19 cellular contexts compared by ENCODE assay signal in the genomic region with DNA sequence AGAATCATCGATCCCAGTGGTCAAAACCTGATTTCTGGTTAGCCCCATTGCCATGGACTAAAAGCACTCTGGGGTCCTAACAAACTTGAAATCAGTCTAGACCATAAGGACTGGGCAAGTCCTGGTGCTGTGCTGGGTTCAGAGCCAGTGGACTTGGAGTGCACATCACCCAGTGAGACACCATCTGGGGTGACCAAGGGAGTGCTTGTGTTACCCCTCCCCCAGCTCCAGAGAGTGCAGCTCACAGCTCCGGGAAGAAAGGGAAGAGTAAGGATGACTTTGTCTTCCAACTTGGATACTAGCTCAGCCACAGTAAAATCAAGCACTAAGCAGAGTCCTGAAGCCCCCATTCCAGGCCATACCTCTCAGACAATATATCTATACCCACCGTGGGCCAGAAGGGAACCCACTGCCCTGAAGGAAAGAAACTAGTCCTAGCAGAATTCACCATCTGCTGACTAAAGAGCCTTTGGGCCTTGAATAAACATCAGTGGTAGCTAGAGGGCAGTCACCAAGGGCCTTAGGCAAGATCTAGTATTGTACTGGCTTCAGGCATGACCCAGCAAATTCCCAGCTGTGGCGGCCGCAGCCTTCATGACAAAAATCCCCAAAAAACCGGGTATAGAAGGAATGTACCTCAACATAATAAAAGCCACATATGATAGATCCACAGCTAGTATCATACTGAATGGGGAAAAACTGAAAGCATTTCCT.
"Had no signal": no experiment of that assay in that cellular context is flagged by ENCODE, and none has a peak within 500 bp of the region (broad histone marks: within the 10 kb centered on the region; RNA-seq: fewer than 3 reads in every experiment).

No MANE protein-coding gene starts in this region.

- DNase-seq: activated CD4-positive, alpha-beta memory T cell treated with anti-CD3 and anti-CD28 coated beads, Interleukin-2, amount 10 ng/mL, durations not matched to agents 7 days and 5 days; activated CD4-positive, alpha-beta T cell treated with anti-CD3 and anti-CD28 coated beads for 48 hours; activated effector memory CD4-positive, alpha-beta T cell treated with Interleukin-2 at 50 U/mL for 16 hours; activated naive CD4-positive, alpha-beta T cell treated with anti-CD3 and anti-CD28 coated beads for 36 hours; activated naive CD8-positive, alpha-beta T cell treated with anti-CD3 and anti-CD28 coated beads, Interleukin-2, amount 10 ng/mL, durations not matched to agents 7 days and 5 days; activated T-cell treated with anti-CD3 and anti-CD28 coated beads, Interleukin-2, amount 50 U/mL, for 72 hours; amniotic stem cell; cerebellar nuclear complex; cortex of kidney; kidney glomerular epithelial cell; left lung; naive thymus-derived CD8-positive, alpha-beta T cell; ovary; stimulated activated CD4-positive, alpha-beta T cell treated with anti-CD3 and anti-CD28 coated beads, Interleukin-4, amount 100 ng/mL, for 24 hours; stimulated activated naive CD8-positive, alpha-beta T cell treated with anti-CD3 and anti-CD28 coated beads, Interleukin-15, Interleukin-2, amounts not matched to agents 100 U/mL and 50 U/mL, for 24 hours; T-helper 17 cell; upper lobe of right lung had no signal

- H3K27ac ChIP-seq: left lung, ovary, prostate gland, upper lobe of right lung had no signal

- H3K9me3 ChIP-seq: left lung, ovary, upper lobe of right lung had no signal

- H3K27me3 ChIP-seq: left lung, ovary, upper lobe of right lung had no signal

- H3K9me3 Mint-ChIP-seq: activated CD4-positive, alpha-beta memory T cell treated with anti-CD3 and anti-CD28 coated beads, Interleukin-2, amount 10 ng/mL, durations not matched to agents 7 days and 5 days; activated naive CD4-positive, alpha-beta T cell treated with anti-CD3 and anti-CD28 coated beads for 36 hours; activated naive CD8-positive, alpha-beta T cell treated with anti-CD3 and anti-CD28 coated beads, Interleukin-2, amount 10 ng/mL, durations not matched to agents 7 days and 5 days had no signal

- H3K4me3 ChIP-seq: left lung, lung, ovary, prostate gland, upper lobe of right lung had no signal

- H3K4me1 Mint-ChIP-seq: activated CD4-positive, alpha-beta memory T cell treated with anti-CD3 and anti-CD28 coated beads, Interleukin-2, amount 10 ng/mL, durations not matched to agents 7 days and 5 days; activated naive CD8-positive, alpha-beta T cell treated with anti-CD3 and anti-CD28 coated beads, Interleukin-2, amount 10 ng/mL, durations not matched to agents 7 days and 5 days; naive thymus-derived CD8-positive, alpha-beta T cell; T-helper 17 cell had no signal

- H3K4me1 ChIP-seq: left lung, prostate gland, upper lobe of right lung had no signal

- H3K36me3 Mint-ChIP-seq: activated naive CD8-positive, alpha-beta T cell treated with anti-CD3 and anti-CD28 coated beads, Interleukin-2, amount 10 ng/mL, durations not matched to agents 7 days and 5 days had no signal

- H3K4me3 Mint-ChIP-seq: activated CD4-positive, alpha-beta memory T cell treated with anti-CD3 and anti-CD28 coated beads, Interleukin-2, amount 10 ng/mL, durations not matched to agents 7 days and 5 days; activated naive CD4-positive, alpha-beta T cell treated with anti-CD3 and anti-CD28 coated beads for 36 hours; activated naive CD8-positive, alpha-beta T cell treated with anti-CD3 and anti-CD28 coated beads, Interleukin-2, amount 10 ng/mL, durations not matched to agents 7 days and 5 days; activated T-cell treated with anti-CD3 and anti-CD28 coated beads, Interleukin-2, amount 50 U/mL, for 72 hours; naive thymus-derived CD8-positive, alpha-beta T cell; T-helper 17 cell had no signal

- H3K27ac Mint-ChIP-seq: activated CD4-positive, alpha-beta memory T cell treated with anti-CD3 and anti-CD28 coated beads, Interleukin-2, amount 10 ng/mL, durations not matched to agents 7 days and 5 days; activated naive CD4-positive, alpha-beta T cell treated with anti-CD3 and anti-CD28 coated beads for 36 hours; activated naive CD8-positive, alpha-beta T cell treated with anti-CD3 and anti-CD28 coated beads, Interleukin-2, amount 10 ng/mL, durations not matched to agents 7 days and 5 days; activated T-cell treated with anti-CD3 and anti-CD28 coated beads, Interleukin-2, amount 50 U/mL, for 72 hours; T-helper 17 cell had no signal

- H3K36me3 ChIP-seq: left lung, ovary, prostate gland, upper lobe of right lung had no signal

- H3K27me3 Mint-ChIP-seq: activated CD4-positive, alpha-beta memory T cell treated with anti-CD3 and anti-CD28 coated beads, Interleukin-2, amount 10 ng/mL, durations not matched to agents 7 days and 5 days; activated naive CD8-positive, alpha-beta T cell treated with anti-CD3 and anti-CD28 coated beads, Interleukin-2, amount 10 ng/mL, durations not matched to agents 7 days and 5 days had no signal

- ATAC-seq: activated T-cell treated with anti-CD3 and anti-CD28 coated beads, Interleukin-2, amount 50 U/mL, for 72 hours; left lung; naive thymus-derived CD8-positive, alpha-beta T cell; stimulated activated naive CD8-positive, alpha-beta T cell treated with anti-CD3 and anti-CD28 coated beads, Interleukin-15, Interleukin-2, amounts not matched to agents 100 U/mL and 50 U/mL, for 24 hours; T-helper 17 cell; upper lobe of right lung had no signal
